ENCODE assay signal across 1 cellular context in the genomic region with DNA sequence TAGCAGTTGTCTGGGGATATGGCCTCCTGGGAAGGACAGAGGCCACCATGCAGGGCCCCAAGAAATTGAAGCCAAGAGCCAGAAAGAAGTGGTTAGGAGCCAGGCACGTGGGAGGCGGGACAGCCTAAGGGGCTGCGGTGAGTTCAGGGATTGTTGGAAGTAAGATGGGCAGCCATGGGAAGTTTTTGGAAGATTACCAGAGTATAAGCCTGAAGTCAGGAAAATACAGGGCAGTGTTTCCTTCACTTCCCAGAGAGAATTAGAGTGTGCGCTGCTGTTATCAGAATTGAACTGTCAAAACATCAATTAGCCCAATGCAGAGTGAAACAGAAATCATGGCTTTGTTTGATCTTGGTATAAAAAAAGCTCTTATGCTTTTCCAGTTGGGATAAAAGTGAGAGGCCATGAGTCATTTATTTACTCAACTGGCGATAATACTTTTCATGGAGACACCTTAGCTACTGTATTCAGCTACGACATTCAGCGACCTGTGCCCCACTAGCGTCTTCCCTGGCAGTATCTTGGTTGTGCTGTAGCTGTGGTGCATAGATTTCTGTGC.
A peak's percentile ranks its signal among the peaks of the same experiment; 100 is the strongest.
TF ChIP-seq lines count a peak whose summit lies in the region.

No MANE protein-coding gene starts in this region.

TF ChIP-seq in HepG2, 621 proteins besides CTCF, POLR2A, EP300 and RAD21 (continued from another document):
- TF ChIP-seq ZBTB10 (CRISPR knock-in tag; IDR thresholded peaks at IDR 0.05; ENCODE audit: borderline replicate concordance) (0 out of 2 replicates have a peak, but pooled peaks have one; percentile 53), ETV5 (CRISPR knock-in tag; IDR thresholded peaks at IDR 0.05; ENCODE audit: borderline replicate concordance) (peak; percentile 32; the same call in 1 of the 2 replicates), ZSCAN20 (CRISPR knock-in tag; IDR thresholded peaks at IDR 0.05; ENCODE audit: borderline replicate concordance) (0 out of 2 replicates have a peak, but pooled peaks have one; percentile 71), ZNF431 (CRISPR knock-in tag; IDR thresholded peaks at IDR 0.05; ENCODE audit: borderline replicate concordance, low read depth) (0 out of 2 replicates have a peak, but pooled peaks have one; percentile 8), ZNF562 (CRISPR knock-in tag; IDR thresholded peaks at IDR 0.05; ENCODE audit: borderline replicate concordance) (no peak), ATRX (CRISPR knock-in tag; IDR thresholded peaks at IDR 0.05; ENCODE audit: borderline replicate concordance) (no peak), AKNA (CRISPR knock-in tag; IDR thresholded peaks at IDR 0.05; ENCODE audit: borderline replicate concordance) (0 out of 2 replicates have a peak, but pooled peaks have one; percentile 48), TBL1XR1 (IDR thresholded peaks at IDR 0.05; ENCODE audit: borderline replicate concordance, low read length, partially characterized antibody) (peak; percentile 15), ZFP36L1 (CRISPR knock-in tag; IDR thresholded peaks at IDR 0.05) (no peak), ZNF709 (CRISPR knock-in tag; IDR thresholded peaks at IDR 0.05) (no peak), PPARG (CRISPR knock-in tag; conservative IDR thresholded peaks at IDR 0.05) (peak; percentile 90), ZNF232 (CRISPR knock-in tag; IDR thresholded peaks at IDR 0.05; ENCODE audit: borderline replicate concordance) (0 out of 2 replicates have a peak, but pooled peaks have one; percentile 34), ZFX (CRISPR knock-in tag; IDR thresholded peaks at IDR 0.05; ENCODE audit: low read depth) (no peak), ZKSCAN1 (IDR thresholded peaks at IDR 0.05; ENCODE audit: low read length) (0 out of 2 replicates have a peak, but pooled peaks have one; percentile 34), HOXD1 (CRISPR knock-in tag; IDR thresholded peaks at IDR 0.05) (no peak), FOSL2 (CRISPR knock-in tag; IDR thresholded peaks at IDR 0.05) (peak; percentile 91), ZNF605 (CRISPR knock-in tag; IDR thresholded peaks at IDR 0.05) (peak; percentile 46; the same call in 1 of the 2 replicates), ATF2 (CRISPR knock-in tag; IDR thresholded peaks at IDR 0.05) (peak; percentile 37; the same call in 1 of the 2 replicates), HNF4G (IDR thresholded peaks at IDR 0.05; ENCODE audit: borderline replicate concordance, low read depth, low read length) (0 out of 2 replicates have a peak, but pooled peaks have one; percentile 13), HNF4G (CRISPR knock-in tag; IDR thresholded peaks at IDR 0.05; ENCODE audit: borderline replicate concordance, low read depth) (no peak), ATF3 (CRISPR knock-in tag; IDR thresholded peaks at IDR 0.05) (0 out of 2 replicates have a peak, but pooled peaks have one; percentile 7), ZMYM2 (CRISPR knock-in tag; IDR thresholded peaks at IDR 0.05) (0 out of 2 replicates have a peak, but pooled peaks have one; percentile 21), NFKBIZ (CRISPR knock-in tag; IDR thresholded peaks at IDR 0.05) (0 out of 2 replicates have a peak, but pooled peaks have one; percentile 58), ATM (IDR thresholded peaks at IDR 0.05; ENCODE audit: borderline replicate concordance) (no peak)
- TF ChIP-seq, protein P1, sequence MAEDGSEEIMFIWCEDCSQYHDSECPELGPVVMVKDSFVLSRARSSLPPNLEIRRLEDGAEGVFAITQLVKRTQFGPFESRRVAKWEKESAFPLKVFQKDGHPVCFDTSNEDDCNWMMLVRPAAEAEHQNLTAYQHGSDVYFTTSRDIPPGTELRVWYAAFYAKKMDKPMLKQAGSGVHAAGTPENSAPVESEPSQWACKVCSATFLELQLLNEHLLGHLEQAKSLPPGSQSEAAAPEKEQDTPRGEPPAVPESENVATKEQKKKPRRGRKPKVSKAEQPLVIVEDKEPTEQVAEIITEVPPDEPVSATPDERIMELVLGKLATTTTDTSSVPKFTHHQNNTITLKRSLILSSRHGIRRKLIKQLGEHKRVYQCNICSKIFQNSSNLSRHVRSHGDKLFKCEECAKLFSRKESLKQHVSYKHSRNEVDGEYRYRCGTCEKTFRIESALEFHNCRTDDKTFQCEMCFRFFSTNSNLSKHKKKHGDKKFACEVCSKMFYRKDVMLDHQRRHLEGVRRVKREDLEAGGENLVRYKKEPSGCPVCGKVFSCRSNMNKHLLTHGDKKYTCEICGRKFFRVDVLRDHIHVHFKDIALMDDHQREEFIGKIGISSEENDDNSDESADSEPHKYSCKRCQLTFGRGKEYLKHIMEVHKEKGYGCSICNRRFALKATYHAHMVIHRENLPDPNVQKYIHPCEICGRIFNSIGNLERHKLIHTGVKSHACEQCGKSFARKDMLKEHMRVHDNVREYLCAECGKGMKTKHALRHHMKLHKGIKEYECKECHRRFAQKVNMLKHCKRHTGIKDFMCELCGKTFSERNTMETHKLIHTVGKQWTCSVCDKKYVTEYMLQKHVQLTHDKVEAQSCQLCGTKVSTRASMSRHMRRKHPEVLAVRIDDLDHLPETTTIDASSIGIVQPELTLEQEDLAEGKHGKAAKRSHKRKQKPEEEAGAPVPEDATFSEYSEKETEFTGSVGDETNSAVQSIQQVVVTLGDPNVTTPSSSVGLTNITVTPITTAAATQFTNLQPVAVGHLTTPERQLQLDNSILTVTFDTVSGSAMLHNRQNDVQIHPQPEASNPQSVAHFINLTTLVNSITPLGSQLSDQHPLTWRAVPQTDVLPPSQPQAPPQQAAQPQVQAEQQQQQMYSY (CRISPR knock-in tag; IDR thresholded peaks at IDR 0.05), result peak; percentile 6; the same call in 1 of the 2 replicates
- TF ChIP-seq, protein P2, sequence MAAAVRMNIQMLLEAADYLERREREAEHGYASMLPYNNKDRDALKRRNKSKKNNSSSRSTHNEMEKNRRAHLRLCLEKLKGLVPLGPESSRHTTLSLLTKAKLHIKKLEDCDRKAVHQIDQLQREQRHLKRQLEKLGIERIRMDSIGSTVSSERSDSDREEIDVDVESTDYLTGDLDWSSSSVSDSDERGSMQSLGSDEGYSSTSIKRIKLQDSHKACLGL (CRISPR knock-in tag; IDR thresholded peaks at IDR 0.05), result no peak
